8 cellular contexts compared by ENCODE assay signal in the genomic region with DNA sequence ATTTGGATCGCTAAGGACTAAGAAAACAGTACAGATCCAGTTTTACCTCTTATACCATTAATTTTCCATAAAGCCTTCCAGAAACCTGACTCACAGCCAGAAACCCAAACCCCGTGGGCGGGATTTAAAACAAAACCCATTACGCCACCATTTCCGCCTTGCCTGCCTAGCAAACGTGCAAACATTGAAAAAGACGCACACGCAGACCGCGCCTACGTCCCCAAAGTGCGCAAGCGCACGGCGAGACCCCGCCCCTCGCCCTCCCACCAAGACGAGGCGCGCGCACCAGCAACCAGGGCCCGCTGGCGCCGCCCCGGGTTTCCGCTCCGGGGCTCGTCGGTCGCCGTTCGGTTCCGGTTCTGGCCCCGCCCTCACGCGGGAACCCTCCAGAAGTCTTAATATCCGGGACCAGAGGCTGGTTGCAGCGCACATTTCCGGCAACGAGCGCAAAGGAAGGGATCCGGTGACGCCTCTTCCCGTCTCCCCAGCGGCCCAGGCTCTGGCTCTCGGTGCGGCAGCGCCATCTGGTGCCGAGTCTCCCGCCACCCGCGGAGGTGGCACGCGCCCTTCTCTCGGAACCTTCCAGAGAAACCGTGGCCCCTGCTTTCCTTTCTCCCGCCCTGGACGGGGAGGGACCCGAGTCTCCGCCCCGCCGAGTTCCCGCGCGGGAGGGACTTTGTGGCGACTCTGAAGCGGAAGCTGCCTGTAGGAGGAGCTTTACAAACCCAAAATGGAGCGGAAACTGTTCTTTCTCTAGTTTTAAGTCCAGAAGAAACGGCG.
DNase-seq lines count a peak whose midpoint lies in the region; ATAC-seq and TF ChIP-seq lines count a peak whose summit lies in the region.

No MANE protein-coding gene starts in this region.

- H4K20me1 ChIP-seq in GM23338 (replicated peaks; ENCODE audit: insufficient read depth): no peaks in the 10 kb centered on the region

- H3K27ac Mint-ChIP-seq in GM23338 (peak overlapping the region; percentile 100), natural killer cell (peak overlapping the region; percentile 99 to 100)

- peak overlapping the region; percentile 100 for H3K27ac ChIP-seq in GM23338 (ENCODE audit: low read depth)

- peak overlapping the region; percentile 81 for H3K4me2 ChIP-seq in GM23338

- no peaks in the 10 kb centered on the region for H3K79me2 ChIP-seq in GM23338 (replicated peaks; ENCODE audit: insufficient read depth)

- peaks cover 33% of the 10 kb centered on the region for H3K4me1 ChIP-seq in GM23338 (ENCODE audit: insufficient read depth)

- H3K4me3 Mint-ChIP-seq in GM23338 (peak overlapping the region; percentile 91), natural killer cell (peak overlapping the region; percentile 96)

- ATAC-seq in GM23338: peak; percentile 89
- peak; percentile 82 to 94 (median 83) for ATAC-seq in natural killer cell

- H3K36me3 Mint-ChIP-seq in GM23338 (ENCODE audit: low read depth): peaks cover 2% of the 10 kb centered on the region; the same call in 1 of the 3 replicates
- no peaks in the 10 kb centered on the region for H3K36me3 Mint-ChIP-seq in natural killer cell

- intact Hi-C loops in natural killer cell (cut with micrococcal nuclease): loop anchor here (1.0 to 5.0 kb wide), 6 partner anchors 276 to 1228 kb away; partner anchors contain the start of genes BRCA2, N4BP2L1, N4BP2L2 and PDS5B

- H3K4me3 ChIP-seq in GM23338: peak overlapping the region; percentile 63

- H3K9me3 Mint-ChIP-seq in GM23338 (no peaks in the 10 kb centered on the region; the same call in 2 of the 3 replicates), natural killer cell (peaks cover 0 to 2% of the 10 kb centered on the region in 2 donors)

- peak overlapping the region; percentile 45; the same call in 1 of the 2 replicates for H2AFZ ChIP-seq in GM23338

- DNase-seq in EL (peak; percentile 99), GM23338 (ENCODE audit: low spot score) (peak; percentile 95), LHCN-M2 (ENCODE audit: low read depth) (peak; percentile 99), RPMI8226 (peak; percentile 95), fibroblast of peridontal ligament (ENCODE audit: extremely low read depth) (peak; percentile 100), natural killer cell (peak; percentile 99)
- DNase-seq in activated T-helper 9 cell treated with anti-CD3 and anti-CD28 coated beads, Interleukin-2, amount 50 U/mL, for 16 hours (ENCODE audit: low read depth): peak; percentile 99
- peak; percentile 98 for DNase-seq in stimulated activated naive CD4-positive, alpha-beta T cell treated with Interleukin-2 at 50 U/mL for 16 hours (lab: John Stamatoyannopoulos, UW)

- TF ChIP-seq CTCF in GM23338 (conservative IDR thresholded peaks at IDR 0.05; ENCODE audit: low read depth in 2 of 2) (peak; percentile 64 to 83), natural killer cell (IDR thresholded peaks at IDR 0.05) (peak; percentile 62)

- no peaks in the 10 kb centered on the region for H3K27me3 ChIP-seq in GM23338 (ENCODE audit: insufficient read depth)

- H3K4me1 Mint-ChIP-seq in GM23338 (peaks cover 48% of the 10 kb centered on the region), natural killer cell (peaks cover 31 to 36% of the 10 kb centered on the region in 2 donors)

- H3K27me3 Mint-ChIP-seq in GM23338 (ENCODE audit: insufficient read depth, low read depth, poor library complexity) (peaks cover 9% of the 10 kb centered on the region), natural killer cell (ENCODE audit: low read depth in 2 of 2) (no peaks in the 10 kb centered on the region)

- H3K9me2 ChIP-seq in GM23338 (ENCODE audit: insufficient read depth): no peaks in the 10 kb centered on the region

- peaks cover 7% of the 10 kb centered on the region; the same call in 1 of the 2 replicates for H3F3A ChIP-seq in GM23338 (replicated peaks; ENCODE audit: low read depth)

- no peaks in the 10 kb centered on the region for H3K36me3 ChIP-seq in GM23338 (ENCODE audit: insufficient read depth)

TF ChIP-seq in GM23338, 12 proteins besides CTCF, POLR2A, EP300 and RAD21:
- TF ChIP-seq POLR2AphosphoS5 (IDR thresholded peaks at IDR 0.05; ENCODE audit: low read depth) (peak; percentile 71), STAT1 (IDR thresholded peaks at IDR 0.05; ENCODE audit: unreplicated experiment) (no peak), NANOG (IDR thresholded peaks at IDR 0.05; ENCODE audit: borderline replicate concordance) (no peak), ETS1 (IDR thresholded peaks at IDR 0.05) (peak; percentile 74), EZH2phosphoT487 (IDR thresholded peaks at IDR 0.05; ENCODE audit: unreplicated experiment) (no peak), ZNF331 (CRISPR knock-in tag; IDR thresholded peaks at IDR 0.05; ENCODE audit: low read depth) (no peak), CREB1 (CRISPR knock-in tag; IDR thresholded peaks at IDR 0.05; ENCODE audit: low read depth) (peak; percentile 77)

Comparison
In these comparisons a context has a peak if more than half of its experiments do, and no peak if none do; other contexts are left out.
1. Peak in every context shown above with its lines: DNase-seq, ATAC-seq, H3K4me3 ChIP-seq and H3K27ac ChIP-seq.